ENCODE assay signal across 2 cellular contexts in genomic region chr3:16653712-16654111, GRCh38.
TF ChIP-seq lines count a peak whose summit lies in the region.

No MANE protein-coding gene starts in this region.

TF ChIP-seq in SK-N-SH, 30 proteins besides CTCF, POLR2A, EP300 and RAD21:
- TF ChIP-seq CHD2 (IDR thresholded peaks at IDR 0.05; ENCODE audit: low read length, partially characterized antibody) (peak; percentile 12), FOXJ3 (CRISPR knock-in tag; IDR thresholded peaks at IDR 0.05) (peak; percentile 82), GATA2 (CRISPR knock-in tag; IDR thresholded peaks at IDR 0.05) (peak; percentile 87), RCOR1 (IDR thresholded peaks at IDR 0.05; ENCODE audit: low read length) (peak; percentile 79; the same call in 1 of the 2 replicates), USF1 (IDR thresholded peaks at IDR 0.05; ENCODE audit: borderline replicate concordance, low read depth) (no peak)

TF ChIP-seq in H1, 55 proteins besides CTCF, POLR2A, EP300 and RAD21:
- TF ChIP-seq GABPA (IDR thresholded peaks at IDR 0.05; ENCODE audit: borderline replicate concordance, insufficient read depth, low read length): no peak
- TF ChIP-seq SUZ12 (IDR thresholded peaks at IDR 0.05; ENCODE audit: low read length): no peak
- no peak for TF ChIP-seq NRF1 (IDR thresholded peaks at IDR 0.05; ENCODE audit: low read depth, low read length)
- TF ChIP-seq BRCA1 (IDR thresholded peaks at IDR 0.05; ENCODE audit: low read depth, low read length): no peak
- TF ChIP-seq NANOG (IDR thresholded peaks at IDR 0.05; ENCODE audit: insufficient read depth, low read depth, low read length, poor library complexity, severe bottlenecking): no peak
- no peak for TF ChIP-seq BCL11A (IDR thresholded peaks at IDR 0.05; ENCODE audit: low read depth in 2 of 2, low read length in 2 of 2)
- no peak for TF ChIP-seq EZH2 (IDR thresholded peaks at IDR 0.05; ENCODE audit: low read depth, low read length, severe bottlenecking)
- no peak for TF ChIP-seq HDAC2 (IDR thresholded peaks at IDR 0.05; ENCODE audit: borderline replicate concordance in 1 of 2, low read depth in 2 of 2, low read length in 2 of 2)
- no peak for TF ChIP-seq SP4 (IDR thresholded peaks at IDR 0.05; ENCODE audit: low read length)
- no peak for TF ChIP-seq CREB1 (IDR thresholded peaks at IDR 0.05)
- no peak for TF ChIP-seq JUN (IDR thresholded peaks at IDR 0.05; ENCODE audit: low read depth, low read length)
- TF ChIP-seq, protein P1, sequence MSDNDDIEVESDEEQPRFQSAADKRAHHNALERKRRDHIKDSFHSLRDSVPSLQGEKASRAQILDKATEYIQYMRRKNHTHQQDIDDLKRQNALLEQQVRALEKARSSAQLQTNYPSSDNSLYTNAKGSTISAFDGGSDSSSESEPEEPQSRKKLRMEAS (IDR thresholded peaks at IDR 0.05): no peak
- TF ChIP-seq RBBP5 (IDR thresholded peaks at IDR 0.05; ENCODE audit: borderline replicate concordance, low read depth, low read length): no peak
- TF ChIP-seq FOSL1 (IDR thresholded peaks at IDR 0.05; ENCODE audit: insufficient read depth, low read depth, low read length): no peak
- no peak for TF ChIP-seq TBP (IDR thresholded peaks at IDR 0.05; ENCODE audit: low read depth, low read length)
